1 cellular context compared by ENCODE assay signal in the genomic region with DNA sequence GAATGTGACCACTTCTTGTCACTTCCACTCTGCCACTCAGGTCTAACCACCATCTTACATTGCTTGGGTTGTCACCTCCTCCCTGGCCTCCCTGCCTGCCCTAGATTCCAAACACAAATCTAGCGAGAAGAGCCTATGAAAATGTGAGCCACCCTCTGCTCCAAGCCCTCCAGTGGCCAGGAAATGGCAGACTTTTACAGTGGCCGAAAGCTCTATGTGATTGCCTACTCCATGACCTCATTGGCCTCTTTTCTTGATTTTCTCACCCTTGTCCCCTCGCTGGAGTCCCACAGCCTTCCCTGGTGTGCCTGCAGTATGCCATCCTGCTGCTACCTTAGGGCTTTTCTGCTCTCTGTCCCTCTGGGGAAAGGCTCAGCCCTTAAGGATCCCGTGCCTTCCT.
TF ChIP-seq lines count a peak whose summit lies in the region.

No MANE protein-coding gene starts in this region.

TF ChIP-seq in GM23338, 12 proteins besides CTCF, POLR2A, EP300 and RAD21 (continued from another document):
- TF ChIP-seq ZNF462 (CRISPR knock-in tag; IDR thresholded peaks at IDR 0.05) (no peak), JUNB (IDR thresholded peaks at IDR 0.05; ENCODE audit: unreplicated experiment) (no peak), POLR2AphosphoS5 (IDR thresholded peaks at IDR 0.05; ENCODE audit: low read depth) (no peak), EZH2phosphoT487 (IDR thresholded peaks at IDR 0.05; ENCODE audit: unreplicated experiment) (no peak), STAT1 (IDR thresholded peaks at IDR 0.05; ENCODE audit: unreplicated experiment) (no peak), NANOG (IDR thresholded peaks at IDR 0.05; ENCODE audit: borderline replicate concordance) (no peak)
- TF ChIP-seq, protein P1, sequence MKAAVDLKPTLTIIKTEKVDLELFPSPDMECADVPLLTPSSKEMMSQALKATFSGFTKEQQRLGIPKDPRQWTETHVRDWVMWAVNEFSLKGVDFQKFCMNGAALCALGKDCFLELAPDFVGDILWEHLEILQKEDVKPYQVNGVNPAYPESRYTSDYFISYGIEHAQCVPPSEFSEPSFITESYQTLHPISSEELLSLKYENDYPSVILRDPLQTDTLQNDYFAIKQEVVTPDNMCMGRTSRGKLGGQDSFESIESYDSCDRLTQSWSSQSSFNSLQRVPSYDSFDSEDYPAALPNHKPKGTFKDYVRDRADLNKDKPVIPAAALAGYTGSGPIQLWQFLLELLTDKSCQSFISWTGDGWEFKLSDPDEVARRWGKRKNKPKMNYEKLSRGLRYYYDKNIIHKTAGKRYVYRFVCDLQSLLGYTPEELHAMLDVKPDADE (IDR thresholded peaks at IDR 0.05) = no peak
